Comparison of ENCODE assay signal across 14 cellular contexts in genomic region chr10:85642082-85642420, GRCh38.
DNase-seq lines count a peak whose midpoint lies in the region; ATAC-seq and TF ChIP-seq lines count a peak whose summit lies in the region.
"Had no signal": no experiment of that assay in that cellular context is flagged by ENCODE, and none has a peak within 500 bp of the region (broad histone marks: within the 10 kb centered on the region; RNA-seq: fewer than 3 reads in every experiment).

No MANE protein-coding gene starts in this region.

- no peaks in the 10 kb centered on the region for H3K79me2 ChIP-seq in hepatocyte

- no peak for ATAC-seq in HG03045 (IDR thresholded peaks at IDR 0.05; ENCODE audit: unreplicated experiment)
- no peak for ATAC-seq in GM18861 (IDR thresholded peaks at IDR 0.05; ENCODE audit: unreplicated experiment)
- no peak for ATAC-seq in SK-N-SH treated with all-trans-retinoic acid at 6 μM for 48 hours
- ATAC-seq: activated naive CD8-positive, alpha-beta T cell treated with anti-CD3 and anti-CD28 coated beads, Interleukin-2, amount 50 U/mL, for 24 hours had no signal

- no peaks in the 10 kb centered on the region for H3K27me3 ChIP-seq in hepatocyte
- H3K27me3 ChIP-seq: BLaER1 treated with 17β-estradiol and CSF1 and Interleukin-3, amounts not matched to agents 10 nM and 100 nM had no signal

- 50% methylated on average over 1 of the region's 1 CpG for WGBS in hepatocyte (ENCODE audit: low lambda C conversion rate, missing lambda C conversion rate)

- H3K9me2 ChIP-seq in hepatocyte (replicated peaks; ENCODE audit: insufficient read depth), result no peaks in the 10 kb centered on the region

- no peaks in the 10 kb centered on the region for H4K20me1 ChIP-seq in hepatocyte (ENCODE audit: insufficient read depth, poor library complexity, severe bottlenecking)
- H4K20me1 ChIP-seq: BLaER1 treated with 17β-estradiol and CSF1 and Interleukin-3, amounts not matched to agents 10 nM and 100 nM had no signal

- DNase-seq in hepatocyte (ENCODE audit: low spot score), result no peak
- no peak for DNase-seq in GDM1 (lab: John Stamatoyannopoulos, UW)
- DNase-seq: activated CD4-positive, CD25-positive, alpha-beta regulatory T cell treated with anti-CD3 and anti-CD28 coated beads, Interleukin-2, amount 50 U/mL, for 72 hours; activated naive CD8-positive, alpha-beta T cell treated with anti-CD3 and anti-CD28 coated beads, Interleukin-2, amount 50 U/mL, for 24 hours; activated T-cell treated with anti-CD3 and anti-CD28 coated beads for 4 hours; cortex of kidney; NCI-H1105 had no signal

- no peak overlapping the region for H3K4me3 ChIP-seq in HEK293 (ENCODE audit: low read depth, low read length)
- H3K4me3 ChIP-seq in hepatocyte, result no peak overlapping the region
- H3K4me3 ChIP-seq in skin epidermis, result no peak overlapping the region
- H3K4me3 ChIP-seq: BLaER1 treated with 17β-estradiol and CSF1 and Interleukin-3, amounts not matched to agents 10 nM and 100 nM had no signal

- H3K36me3 ChIP-seq in HEK293 (ENCODE audit: control insufficient read depth in 2 of 2, insufficient read depth in 1 of 2, low read length in 2 of 2), result no peaks in the 10 kb centered on the region
- H3K36me3 ChIP-seq in hepatocyte (replicated peaks; ENCODE audit: insufficient read depth, low read depth), result no peaks in the 10 kb centered on the region
- H3K36me3 ChIP-seq: BLaER1 treated with 17β-estradiol and CSF1 and Interleukin-3, amounts not matched to agents 10 nM and 100 nM had no signal

- no peak overlapping the region for H2AFZ ChIP-seq in hepatocyte

- no peaks in the 10 kb centered on the region for H3K9me3 ChIP-seq in HEK293 (ENCODE audit: control insufficient read depth, insufficient read depth, low read depth, low read length)
- no peaks in the 10 kb centered on the region for H3K9me3 ChIP-seq in hepatocyte (ENCODE audit: low read depth)
- H3K9me3 ChIP-seq: BLaER1 treated with 17β-estradiol and CSF1 and Interleukin-3, amounts not matched to agents 10 nM and 100 nM had no signal

- H3K4me1 ChIP-seq in HEK293 (ENCODE audit: control insufficient read depth, insufficient read depth, low read length) (peaks cover 40% of the 10 kb centered on the region), hepatocyte (ENCODE audit: insufficient read depth) (peaks cover 21% of the 10 kb centered on the region)
- H3K4me1 ChIP-seq: BLaER1 treated with 17β-estradiol and CSF1 and Interleukin-3, amounts not matched to agents 10 nM and 100 nM had no signal

- POLR2A ChIA-PET in HEK293 (lab: Yijun Ruan, JAX), result no interaction called here

- peak overlapping the region; percentile 9 for H3K4me2 ChIP-seq in hepatocyte
- H3K4me2 ChIP-seq: BLaER1 treated with 17β-estradiol and CSF1 and Interleukin-3, amounts not matched to agents 10 nM and 100 nM had no signal

- TF ChIP-seq CTCF in HEK293 (tag by site-specific recombination; IDR thresholded peaks at IDR 0.05), result no peak
- no peak for TF ChIP-seq CTCF in VCaP (conservative IDR thresholded peaks at IDR 0.05)
- TF ChIP-seq CTCF in hepatocyte (IDR thresholded peaks at IDR 0.05; ENCODE audit: poor library complexity), result no peak

- H3K27ac ChIP-seq in HEK293 (ENCODE audit: extremely low read depth, low read depth, low read length), result peak overlapping the region; percentile 92
- H3K27ac ChIP-seq in VCaP, result peak overlapping the region; percentile 56
- H3K27ac ChIP-seq in hepatocyte, result peak overlapping the region; percentile 96
- peak overlapping the region in 11 of 21 experiments; percentile 2 to 61 (median 10) for H3K27ac ChIP-seq in skin epidermis
- H3K27ac ChIP-seq: BLaER1 treated with 17β-estradiol and CSF1 and Interleukin-3, amounts not matched to agents 10 nM and 100 nM had no signal

- CTCF ChIA-PET in HEK293 (lab: Yijun Ruan, JAX), result interaction anchor here (0.6 to 0.7 kb wide), 2 partner anchors 28 to 37 kb away, joined by 3 read pairs; no protein-coding TSS in a partner anchor

TF ChIP-seq in HEK293, 187 proteins besides CTCF, POLR2A, EP300 and RAD21:
- TF ChIP-seq GFI1B (tag by site-specific recombination; IDR thresholded peaks at IDR 0.05) (peak; percentile 41; the same call in 1 of the 2 replicates), ZNF398 (tag by site-specific recombination; IDR thresholded peaks at IDR 0.05) (no peak), SETDB1 (IDR thresholded peaks at IDR 0.05; ENCODE audit: insufficient read length, low read length) (peak; percentile 3)

TF ChIP-seq in SK-N-SH treated with all-trans-retinoic acid at 6 μM for 48 hours, 23 proteins besides CTCF, POLR2A, EP300 and RAD21 (continues in another document):
- TF ChIP-seq CSDC2 (CRISPR knock-in tag; IDR thresholded peaks at IDR 0.05) (no peak), ZFP30 (CRISPR knock-in tag; IDR thresholded peaks at IDR 0.05) (no peak), RARB (CRISPR knock-in tag; IDR thresholded peaks at IDR 0.05) (no peak), ZC3H10 (CRISPR knock-in tag; IDR thresholded peaks at IDR 0.05) (no peak), CREB5 (CRISPR knock-in tag; IDR thresholded peaks at IDR 0.05; ENCODE audit: low read depth) (no peak), OSR1 (CRISPR knock-in tag; IDR thresholded peaks at IDR 0.05) (no peak), ISL1 (CRISPR knock-in tag; IDR thresholded peaks at IDR 0.05) (no peak), ARNTL (CRISPR knock-in tag; IDR thresholded peaks at IDR 0.05; ENCODE audit: borderline replicate concordance, low read depth) (no peak), PATZ1 (CRISPR knock-in tag; IDR thresholded peaks at IDR 0.05; ENCODE audit: borderline replicate concordance) (no peak), PPARA (CRISPR knock-in tag; IDR thresholded peaks at IDR 0.05; ENCODE audit: borderline replicate concordance) (no peak), POU6F1 (CRISPR knock-in tag; IDR thresholded peaks at IDR 0.05; ENCODE audit: borderline replicate concordance, low read depth) (no peak), TSHZ2 (CRISPR knock-in tag; IDR thresholded peaks at IDR 0.05) (no peak), ZFP3 (CRISPR knock-in tag; IDR thresholded peaks at IDR 0.05) (no peak), ZNF8 (CRISPR knock-in tag; IDR thresholded peaks at IDR 0.05) (no peak)

Comparison
In these comparisons a context has a peak if more than half of its experiments do, and no peak if none do; other contexts are left out.
1. H3K27ac ChIP-seq: peak in every context shown above with its lines; median percentile 96 in hepatocyte; 92 in HEK293; 56 in VCaP; 10 in skin epidermis.